8 cellular contexts compared by ENCODE assay signal in the genomic region with DNA sequence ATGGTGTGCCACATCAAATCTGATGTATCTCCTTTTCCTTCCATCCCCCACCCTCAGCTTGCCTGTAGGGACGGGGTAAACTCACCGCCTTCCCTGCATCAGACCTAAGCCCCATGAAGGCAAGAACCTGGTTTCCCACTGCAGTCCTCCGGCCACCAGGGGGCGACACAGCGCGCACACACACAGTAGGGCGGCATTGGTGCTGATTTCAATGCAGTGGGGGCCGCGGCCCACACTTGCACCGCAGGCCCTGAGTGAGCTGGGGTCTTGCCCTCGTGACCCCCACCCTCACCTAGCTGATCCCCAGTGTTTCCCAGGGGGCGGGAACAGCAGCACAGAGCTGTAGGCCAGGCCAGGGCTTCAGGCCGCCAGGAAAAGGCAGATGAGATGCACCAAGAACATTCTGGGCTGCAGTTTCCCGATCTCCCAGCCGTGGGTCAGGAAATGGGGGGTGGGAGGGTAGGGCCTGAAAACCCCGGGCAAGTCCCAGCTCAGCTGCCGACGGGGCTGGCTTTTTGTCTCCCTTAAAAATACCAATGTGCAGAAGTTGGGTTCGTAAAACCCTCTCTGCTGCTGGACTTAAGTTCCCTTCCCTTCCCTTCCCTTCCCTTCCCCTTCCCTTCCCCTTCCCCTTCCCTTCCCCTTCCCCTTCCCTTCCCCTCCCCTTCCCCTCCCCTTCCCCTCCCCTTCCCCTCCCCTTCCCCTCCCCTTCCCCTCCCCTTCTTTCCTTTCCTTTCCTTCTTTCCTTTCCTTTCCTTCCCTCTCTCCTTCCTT. TPM values are rescaled to one million over a fixed set of nuclear protein-coding genes. Genes with fewer than 3 reads are reported as not detected.
DNase-seq lines count a peak whose midpoint lies in the region; ATAC-seq and TF ChIP-seq lines count a peak whose summit lies in the region.

No MANE protein-coding gene starts in this region.

- H4K20me1 ChIP-seq in mammary epithelial cell (ENCODE audit: insufficient read depth, low read length), result no peaks in the 10 kb centered on the region

- DNase-seq in GM10248 (ENCODE audit: extremely low spot score), result no peak
- peak; percentile 21 to 32 (median 29) for DNase-seq in T-helper 17 cell
- DNase-seq in mammary epithelial cell, result no peak
- DNase-seq in stimulated activated CD4-positive, alpha-beta T cell treated with anti-CD3 and anti-CD28 coated beads, Interleukin-15, amount 100 ng/mL, for 48 hours (ENCODE audit: low read depth in 2 of 2), result peak; percentile 11 to 35
- no peak for DNase-seq in NCI-H510A treated with DMSO at 0.1 percent for 48 hours (lab: John Stamatoyannopoulos, UW)
- no peak for DNase-seq in trophoblast cell
- no peak for DNase-seq in DMS 273 treated with DMSO at 0.1 percent for 48 hours (lab: John Stamatoyannopoulos, UW)
- no peak for DNase-seq in sigmoid colon

- peaks cover 22% of the 10 kb centered on the region for H3K79me1 ChIP-seq in trophoblast cell (ENCODE audit: low read length)

- no peak overlapping the region for H3K4ac ChIP-seq in trophoblast cell (ENCODE audit: low read depth, low read length)

- H2BK120ac ChIP-seq in trophoblast cell (ENCODE audit: insufficient read depth, low read length, poor library complexity), result no peak overlapping the region

- H4K12ac ChIP-seq in trophoblast cell (ENCODE audit: low read depth, low read length), result no peak overlapping the region

- no peak overlapping the region for H3K4me3 Mint-ChIP-seq in T-helper 17 cell

- H4K8ac ChIP-seq in trophoblast cell (ENCODE audit: low read depth, low read length), result no peak overlapping the region

- no peak overlapping the region for H2AK5ac ChIP-seq in trophoblast cell (ENCODE audit: low read length)

- H3K4me2 ChIP-seq in mammary epithelial cell (ENCODE audit: insufficient read depth, low read depth, low read length), result no peak overlapping the region
- H3K4me2 ChIP-seq in trophoblast cell (ENCODE audit: low read length), result no peak overlapping the region

- H3K4me1 ChIP-seq in mammary epithelial cell (ENCODE audit: insufficient read depth, low read length), result no peaks in the 10 kb centered on the region
- H3K4me1 ChIP-seq in trophoblast cell (ENCODE audit: control insufficient read depth in 1 of 2, insufficient read depth in 2 of 2, low read length in 2 of 2), result peaks cover 22 to 28% of the 10 kb centered on the region in 2 experiments
- peaks cover 0 to 19% (median 15%) of the 10 kb centered on the region in 4 donors for H3K4me1 ChIP-seq in sigmoid colon

- no peaks in the 10 kb centered on the region for H3K36me3 ChIP-seq in mammary epithelial cell (ENCODE audit: insufficient read depth, low read length)
- H3K36me3 ChIP-seq in trophoblast cell (ENCODE audit: control insufficient read depth in 1 of 2, insufficient read depth in 2 of 2, low read length in 2 of 2), result no peaks in the 10 kb centered on the region
- no peaks in the 10 kb centered on the region for H3K36me3 ChIP-seq in sigmoid colon

- no TSS peak for BruUV-seq in mammary epithelial cell (replicated peaks; lab: Mats Ljungman, UMichigan)

- H3K36me3 Mint-ChIP-seq in T-helper 17 cell (ENCODE audit: low read depth), result no peaks in the 10 kb centered on the region

- H2BK5ac ChIP-seq in trophoblast cell (ENCODE audit: low read depth, low read length, poor library complexity), result no peak overlapping the region

- no peak for ATAC-seq in T-helper 17 cell

- no peak for TF ChIP-seq EP300 in sigmoid colon (IDR thresholded peaks at IDR 0.05)

- intact Hi-C loops in mammary epithelial cell (cut with micrococcal nuclease), result no loop called here
- intact Hi-C loops in sigmoid colon (cut with DNase I), result loop anchor here (5.0 kb wide), 2 partner anchors 52 to 68 kb away; no protein-coding TSS in a partner anchor

- H3K79me2 ChIP-seq in mammary epithelial cell (ENCODE audit: insufficient read depth, low read length), result no peaks in the 10 kb centered on the region
- peaks cover 3% of the 10 kb centered on the region for H3K79me2 ChIP-seq in trophoblast cell (ENCODE audit: control insufficient read depth, insufficient read depth, low read length, poor library complexity)

- dilution Hi-C loops in mammary epithelial cell (cut with HindIII; ENCODE audit: low sequenced_read_pairs), result no loop called here

- H3K23ac ChIP-seq in trophoblast cell (ENCODE audit: low read length), result no peak overlapping the region

- no peak overlapping the region for H3K14ac ChIP-seq in trophoblast cell (ENCODE audit: low read length)

- no peak for TF ChIP-seq POLR2A in sigmoid colon (IDR thresholded peaks at IDR 0.05)

- no peak overlapping the region for H3K4me3 ChIP-seq in mammary epithelial cell (replicated peaks in 1 of 3; ENCODE audit: insufficient read depth in 1 of 3, low read depth in 2 of 3, low read length in 3 of 3)
- H3K4me3 ChIP-seq in trophoblast cell (ENCODE audit: low read depth, low read length), result no peak overlapping the region
- no peak overlapping the region for H3K4me3 ChIP-seq in sigmoid colon

- POLR2A ChIA-PET in GM10248 (lab: Yijun Ruan, JAX), result no interaction called here

- H3K9ac ChIP-seq in mammary epithelial cell (ENCODE audit: insufficient read depth, low read length) (no peak overlapping the region), trophoblast cell (ENCODE audit: low read length) (no peak overlapping the region)

- H3K27me3 ChIP-seq in mammary epithelial cell (ENCODE audit: insufficient read depth, low read length) (no peaks in the 10 kb centered on the region), trophoblast cell (ENCODE audit: insufficient read depth, low read length) (no peaks in the 10 kb centered on the region), sigmoid colon (peaks cover 0 to 43% (median 7%) of the 10 kb centered on the region in 3 donors)

- WGBS in mammary epithelial cell (ENCODE audit: low coverage, missing lambda C conversion rate), result 54% methylated on average over 8 of the region's 19 CpGs
- WGBS in trophoblast cell (ENCODE audit: extremely low coverage, insufficient coverage, insufficient read length), result no CpG with 5 or more reads among the region's 19 CpGs
- WGBS in sigmoid colon, 2 donors, result 51 to 58% methylated on average over 19 of the region's 19 CpGs

- H4K91ac ChIP-seq in trophoblast cell (ENCODE audit: low read depth, low read length), result no peak overlapping the region

- H2AFZ ChIP-seq in mammary epithelial cell (ENCODE audit: low read depth, low read length), result no peak overlapping the region
- no peak overlapping the region for H2AFZ ChIP-seq in trophoblast cell (ENCODE audit: insufficient read depth, low read length, poor library complexity)

- in situ Hi-C loops in mammary epithelial cell (cut with MboI; ENCODE audit: low sequenced_read_pairs in 2 of 2), result no loop called here

- H3K27ac Mint-ChIP-seq in T-helper 17 cell, result no peak overlapping the region

- H3K18ac ChIP-seq in trophoblast cell (ENCODE audit: low read length), result no peak overlapping the region

- H3K4me1 Mint-ChIP-seq in T-helper 17 cell, result no peaks in the 10 kb centered on the region

- no peak overlapping the region for H2BK12ac ChIP-seq in trophoblast cell (ENCODE audit: low read length)

- TF ChIP-seq CTCF in GM10248 (IDR thresholded peaks at IDR 0.05; ENCODE audit: control extremely low read depth, extremely low read depth, low read depth, missing control alignments) (peak; percentile 38), mammary epithelial cell (conservative IDR thresholded peaks at IDR 0.05 in 1 of 2, IDR thresholded peaks at IDR 0.05 in 1 of 2; ENCODE audit: extremely low read depth in 1 of 2, insufficient read depth in 1 of 2, low read depth in 1 of 2, low read length in 2 of 2) (peak; percentile 7 to 29), sigmoid colon (IDR thresholded peaks at IDR 0.05) (peak in 1 of 4 experiments; percentile 9)

- H3K27ac ChIP-seq in mammary epithelial cell (ENCODE audit: insufficient read depth, low read depth, low read length) (no peak overlapping the region), trophoblast cell (ENCODE audit: low read depth, low read length) (no peak overlapping the region), sigmoid colon (no peak overlapping the region)

- CTCF ChIA-PET in GM10248 (lab: Yijun Ruan, JAX) (interaction anchor here (0.6 to 1.1 kb wide), 4 partner anchors 9 to 1642 kb away, joined by 3 to 5 read pairs (median 3); no protein-coding TSS in a partner anchor), mammary epithelial cell (lab: Charles Lee; ENCODE audit: low non-redundant PET) (no interaction called here)

- H3K9me3 ChIP-seq in T-helper 17 cell (ENCODE audit: control insufficient read depth, low read length, poor library complexity, severe bottlenecking) (no peaks in the 10 kb centered on the region), mammary epithelial cell (replicated peaks; ENCODE audit: insufficient read depth, low read length) (peaks cover 5% of the 10 kb centered on the region), trophoblast cell (ENCODE audit: insufficient read depth, low read depth, low read length) (peaks cover 5% of the 10 kb centered on the region), sigmoid colon (no peaks in the 10 kb centered on the region)

- H3K27me3 Mint-ChIP-seq in T-helper 17 cell, result peaks cover 22% of the 10 kb centered on the region

RNA-seq across cellular contexts. Expression of a gene that starts 19.5 kb away (rescaled TPM):
- total RNA-seq in T-helper 17 cell, result not detected
- total RNA-seq in mammary epithelial cell, result not detected
- not detected for polyA plus RNA-seq in mammary epithelial cell
- polyA minus RNA-seq in mammary epithelial cell, result not detected
- 0.89 and 0.90 TPM in 2 replicates for polyA plus RNA-seq in trophoblast cell (2013)
- 1 to 10 TPM in 2 of 4 donors, under 1 TPM in 1, not detected in 1; 0.83 to 1.5 (median 1.1) TPM for total RNA-seq in sigmoid colon
- 1 to 10 TPM in 2 of 3 donors, under 1 TPM in 1; 0.29 to 2.4 (median 1.4) TPM for polyA plus RNA-seq in sigmoid colon

RNA-seq across cellular contexts. Expression of a gene that starts 46.5 kb away (rescaled TPM):
- under 1 TPM in 1 of 2 donors, not detected in 1; 0.18 TPM for total RNA-seq in T-helper 17 cell
- not detected for total RNA-seq in mammary epithelial cell
- polyA plus RNA-seq in mammary epithelial cell, result not detected
- not detected for polyA minus RNA-seq in mammary epithelial cell
- 0.01 and 0.03 TPM in 2 replicates for polyA plus RNA-seq in trophoblast cell (2013)
- not detected for total RNA-seq in sigmoid colon
- polyA plus RNA-seq in sigmoid colon, result under 1 TPM in 1 of 3 donors, not detected in 2; 0.01 TPM

RNA-seq across cellular contexts. Expression of a gene that starts 55.1 kb away (rescaled TPM):
- total RNA-seq in T-helper 17 cell, result not detected
- total RNA-seq in mammary epithelial cell, result under 1 TPM in 1 of 2 donors, not detected in 1; under 0.01 TPM
- not detected for polyA plus RNA-seq in mammary epithelial cell
- not detected for polyA minus RNA-seq in mammary epithelial cell
- polyA plus RNA-seq in trophoblast cell (2013), result 5.9 and 6.2 TPM in 2 replicates
- total RNA-seq in sigmoid colon, result 1 to 10 TPM in 2 of 4 donors, under 1 TPM in 2; 0.33 to 4.2 (median 0.94) TPM
- 1 to 10 TPM in 1 of 3 donors, under 1 TPM in 2; 0.46 to 1.8 (median 0.60) TPM for polyA plus RNA-seq in sigmoid colon

Comparison
In these comparisons a context has a peak if more than half of its experiments do, and no peak if none do; other contexts are left out.
1. DNase-seq: peak in T-helper 17 cell (3 of 3) and stimulated activated CD4-positive, alpha-beta T cell treated with anti-CD3 and anti-CD28 coated beads, Interleukin-15, amount 100 ng/mL, for 48 hours (2 of 2); none in GM10248 (single experiment), mammary epithelial cell (single experiment), NCI-H510A treated with DMSO at 0.1 percent for 48 hours (single experiment), trophoblast cell (0 of 2), DMS 273 treated with DMSO at 0.1 percent for 48 hours (single experiment) and sigmoid colon (single experiment).